Comparison of ENCODE assay signal across 8 cellular contexts in genomic region chr3:136251511-136251910, GRCh38. TPM values are rescaled to one million over a fixed set of nuclear protein-coding genes. Genes with fewer than 3 reads are reported as not detected.
A peak's percentile ranks its signal among the peaks of the same experiment; 100 is the strongest.
DNase-seq lines count a peak whose midpoint lies in the region; ATAC-seq, FAIRE-seq and TF ChIP-seq lines count a peak whose summit lies in the region.

No MANE protein-coding gene starts in this region.

- H3K79me2 ChIP-seq in KMS-11 (ENCODE audit: insufficient read depth, low read depth) (peaks cover 37% of the 10 kb centered on the region), mammary epithelial cell (ENCODE audit: insufficient read depth, low read length) (peaks cover 30% of the 10 kb centered on the region)

- WGBS in mammary epithelial cell (ENCODE audit: low coverage, missing lambda C conversion rate): 45% methylated on average over 3 of the region's 3 CpGs
- 59 to 64% methylated on average over 3 of the region's 3 CpGs for WGBS in pancreas, 2 donors

- dilution Hi-C loops in mammary epithelial cell (cut with HindIII; ENCODE audit: low sequenced_read_pairs): loop anchor here (5.0 kb wide), 1 partner anchor 59 kb away; no protein-coding TSS in a partner anchor

- no peaks in the 10 kb centered on the region for H3K9me3 ChIP-seq in mammary epithelial cell (replicated peaks; ENCODE audit: insufficient read depth, low read length)
- H3K9me3 ChIP-seq in pancreas: no peaks in the 10 kb centered on the region

- H3K9ac ChIP-seq in KMS-11 (peak overlapping the region; percentile 84; the same call in 1 of the 2 replicates), mammary epithelial cell (ENCODE audit: insufficient read depth, low read length) (no peak overlapping the region)

- H3K27ac ChIP-seq in KMS-11 (peak overlapping the region; percentile 96), mammary epithelial cell (ENCODE audit: insufficient read depth, low read depth, low read length) (no peak overlapping the region), pancreas (peak overlapping the region; percentile 88 to 92 (median 90))

- FAIRE-seq in pancreas (lab: Jason Lieb, UNC): no peak

- intact Hi-C loops in mammary epithelial cell (cut with micrococcal nuclease): loop anchor here (5.0 kb wide), 2 partner anchors 109 to 141 kb away; no protein-coding TSS in a partner anchor
- intact Hi-C loops in pancreas (cut with DNase I): no loop called here

- H3K27me3 ChIP-seq in KMS-11 (ENCODE audit: insufficient read depth, low read depth) (no peaks in the 10 kb centered on the region), mammary epithelial cell (ENCODE audit: insufficient read depth, low read length) (no peaks in the 10 kb centered on the region), pancreas (no peaks in the 10 kb centered on the region)

- H3K4me3 ChIP-seq in KMS-11 (IDR thresholded peaks at IDR 0.05; ENCODE audit: insufficient read depth, low read depth, low read length) (no peak overlapping the region), mammary epithelial cell (replicated peaks in 1 of 3; ENCODE audit: insufficient read depth in 1 of 3, low read depth in 2 of 3, low read length in 3 of 3) (peak overlapping the region in 1 of 3 experiments; percentile 71), pancreas (peak overlapping the region in 1 of 4 donors; percentile 87)

- H3K4me2 ChIP-seq in KMS-11 (peak overlapping the region; percentile 91), mammary epithelial cell (ENCODE audit: insufficient read depth, low read depth, low read length) (peak overlapping the region; percentile 82)

- peak; percentile 24 for DNase-seq in GM13977 (ENCODE audit: low spot score)
- peak; percentile 20 for DNase-seq in mammary epithelial cell
- no peak for DNase-seq in pancreas
- no peak for DNase-seq in HuH-7.5 (ENCODE audit: low spot score)
- no peak for DNase-seq in anterior cingulate cortex (lab: John Stamatoyannopoulos, UW)
- no peak for DNase-seq in stimulated activated CD4-positive, alpha-beta T cell treated with anti-CD3 and anti-CD28 coated beads, Interleukin-4, amount 100 ng/mL, for 24 hours

- BruUV-seq in mammary epithelial cell (replicated peaks; lab: Mats Ljungman, UMichigan): no TSS peak

- peaks cover 24% of the 10 kb centered on the region for H3K4me1 ChIP-seq in KMS-11 (ENCODE audit: low read depth, poor library complexity, severe bottlenecking)
- peaks cover 13% of the 10 kb centered on the region for H3K4me1 ChIP-seq in mammary epithelial cell (ENCODE audit: insufficient read depth, low read length)
- peaks cover 0 to 9% (median 6%) of the 10 kb centered on the region in 3 donors for H3K4me1 ChIP-seq in pancreas

- in situ Hi-C loops in GM13977 (cut with MboI; ENCODE audit: low pct_unique_long_range_greater_than_20kb, low sequenced_read_pairs, unreplicated experiment): no loop called here
- in situ Hi-C loops in mammary epithelial cell (cut with MboI; ENCODE audit: low sequenced_read_pairs in 2 of 2): no loop called here

- no peak for ATAC-seq in pancreas
- ATAC-seq in GM21529 (IDR thresholded peaks at IDR 0.05; ENCODE audit: unreplicated experiment): no peak

- TF ChIP-seq CTCF in GM13977 (IDR thresholded peaks at IDR 0.05; ENCODE audit: extremely low read depth, insufficient read depth, missing control alignments) (no peak), KMS-11 (conservative IDR thresholded peaks at IDR 0.05; ENCODE audit: low read depth, low read length) (no peak), mammary epithelial cell (conservative IDR thresholded peaks at IDR 0.05 in 1 of 2, IDR thresholded peaks at IDR 0.05 in 1 of 2; ENCODE audit: extremely low read depth in 1 of 2, insufficient read depth in 1 of 2, low read depth in 1 of 2, low read length in 2 of 2) (no peak), pancreas (IDR thresholded peaks at IDR 0.05) (no peak)

- H4K20me1 ChIP-seq in KMS-11 (ENCODE audit: insufficient read depth) (no peaks in the 10 kb centered on the region), mammary epithelial cell (ENCODE audit: insufficient read depth, low read length) (no peaks in the 10 kb centered on the region)

- CTCF ChIA-PET in mammary epithelial cell (lab: Charles Lee; ENCODE audit: low non-redundant PET): no interaction called here

- no peaks in the 10 kb centered on the region for H3K36me3 ChIP-seq in KMS-11 (ENCODE audit: insufficient read depth)
- H3K36me3 ChIP-seq in mammary epithelial cell (ENCODE audit: insufficient read depth, low read length): no peaks in the 10 kb centered on the region
- H3K36me3 ChIP-seq in pancreas: no peaks in the 10 kb centered on the region

- H2AFZ ChIP-seq in KMS-11 (ENCODE audit: low read depth) (peak overlapping the region; percentile 82), mammary epithelial cell (ENCODE audit: low read depth, low read length) (peak overlapping the region; percentile 96)

RNA-seq across cellular contexts. Expression of gene PCCB, which starts 1.4 kb away (rescaled TPM):
- total RNA-seq in mammary epithelial cell (10 to 100 TPM; 29.7 to 35.5 TPM), pancreas (10 to 100 TPM in 5 of 6 donors, 1 to 10 TPM in 1; 9.3 to 24.9 (median 18.2) TPM)
- polyA plus RNA-seq in mammary epithelial cell (46.3 TPM), pancreas (10 to 100 TPM in 1 of 2 donors, 1 to 10 TPM in 1; 8.9 to 11.7 TPM)
- polyA minus RNA-seq in mammary epithelial cell: 82.4 TPM

RNA-seq across cellular contexts. Expression of gene MSL2, which starts 55.4 kb away (rescaled TPM):
- 10 to 100 TPM; 15.2 to 20.7 TPM for total RNA-seq in mammary epithelial cell
- polyA plus RNA-seq in mammary epithelial cell: 9.3 TPM
- 37.2 TPM for polyA minus RNA-seq in mammary epithelial cell
- 10 to 100 TPM in 5 of 6 donors, 1 to 10 TPM in 1; 9.4 to 19.2 (median 11.7) TPM for total RNA-seq in pancreas
- polyA plus RNA-seq in pancreas: 1 to 10 TPM; 3.5 to 7.2 TPM

Comparison
In these comparisons a context has a peak if more than half of its experiments do, and no peak if none do; other contexts are left out.
1. DNase-seq: peak in GM13977 (single experiment) and mammary epithelial cell (single experiment); none in pancreas (0 of 6), HuH-7.5 (single experiment), anterior cingulate cortex (0 of 58) and stimulated activated CD4-positive, alpha-beta T cell treated with anti-CD3 and anti-CD28 coated beads, Interleukin-4, amount 100 ng/mL, for 24 hours (single experiment).